13 cellular contexts compared by ENCODE assay signal in the genomic region with DNA sequence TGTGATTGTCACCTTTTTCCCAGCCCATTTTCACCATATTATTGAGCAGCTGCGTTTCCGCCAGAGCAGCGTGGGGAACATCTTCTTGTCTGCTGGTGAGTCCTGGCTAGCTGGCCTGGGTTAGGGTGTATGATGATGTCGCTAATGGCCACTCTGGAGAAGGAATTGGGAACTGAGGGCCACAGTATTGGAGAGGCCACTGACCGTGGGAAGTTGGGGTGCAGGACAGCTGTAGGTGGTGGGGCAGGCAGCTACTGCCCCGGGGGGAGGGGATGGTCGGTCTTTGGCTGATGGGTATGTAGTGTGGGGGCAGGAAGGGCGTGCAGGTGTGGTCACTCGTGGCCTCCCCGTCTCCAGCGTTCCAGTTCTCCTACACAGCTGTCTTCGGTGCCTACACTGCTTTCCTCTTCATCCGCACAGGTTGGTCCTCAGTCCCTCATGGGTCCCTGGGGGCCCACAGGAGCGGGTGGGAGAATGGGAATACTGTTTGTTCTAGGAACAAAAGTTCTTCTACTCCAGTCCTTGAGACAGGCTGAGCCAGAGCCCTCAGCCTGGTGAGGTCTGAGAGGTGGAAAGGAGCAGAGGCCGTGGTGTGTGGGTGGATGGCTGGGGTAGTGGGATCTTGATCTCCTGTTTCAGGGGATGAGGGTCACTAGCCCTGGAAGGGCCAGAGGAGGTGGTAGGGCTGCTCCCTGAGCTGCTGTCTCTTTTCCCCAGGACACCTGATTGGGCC. TPM values are rescaled to one million over a fixed set of nuclear protein-coding genes. Genes with fewer than 3 reads are reported as not detected.
DNase-seq lines count a peak whose midpoint lies in the region; ATAC-seq, FAIRE-seq and TF ChIP-seq lines count a peak whose summit lies in the region.
"Had no signal": no experiment of that assay in that cellular context is flagged by ENCODE, and none has a peak within 500 bp of the region (broad histone marks: within the 10 kb centered on the region; RNA-seq: fewer than 3 reads in every experiment).

No MANE protein-coding gene starts in this region.

- H3K4me3 Mint-ChIP-seq in activated CD8-positive, alpha-beta memory T cell treated with anti-CD3 and anti-CD28 coated beads, Interleukin-2, amount 10 ng/mL, durations not matched to agents 7 days and 5 days = no peak overlapping the region
- H3K4me3 Mint-ChIP-seq in activated CD4-positive, alpha-beta memory T cell treated with anti-CD3 and anti-CD28 coated beads, Interleukin-2, amount 10 ng/mL, durations not matched to agents 7 days and 5 days = peak overlapping the region; percentile 93

- 85 to 94% (median 86%) methylated on average over 15 of the region's 15 CpGs for WGBS in stomach, 5 donors

- H3K27ac ChIP-seq in kidney (ENCODE audit: low read depth in 2 of 2, low read length in 2 of 2) = no peak overlapping the region
- no peak overlapping the region for H3K27ac ChIP-seq in stomach
- H3K27ac ChIP-seq: hepatocyte had no signal

- TF ChIP-seq CTCF in kidney (IDR thresholded peaks at IDR 0.05; ENCODE audit: borderline replicate concordance, extremely low read depth, insufficient read depth) (no peak), stomach (IDR thresholded peaks at IDR 0.05) (no peak)

- peaks cover 35% of the 10 kb centered on the region for H3K4me1 Mint-ChIP-seq in activated CD8-positive, alpha-beta memory T cell treated with anti-CD3 and anti-CD28 coated beads, Interleukin-2, amount 10 ng/mL, durations not matched to agents 7 days and 5 days
- peaks cover 44% of the 10 kb centered on the region for H3K4me1 Mint-ChIP-seq in activated CD4-positive, alpha-beta memory T cell treated with anti-CD3 and anti-CD28 coated beads, Interleukin-2, amount 10 ng/mL, durations not matched to agents 7 days and 5 days

- H3K36me3 ChIP-seq in kidney (ENCODE audit: control insufficient read depth in 1 of 2, insufficient read depth in 2 of 2, low read length in 2 of 2) = peaks cover 2 to 5% of the 10 kb centered on the region in 2 donors
- peaks cover 21 to 53% (median 50%) of the 10 kb centered on the region in 4 donors for H3K36me3 ChIP-seq in stomach

- no peak for ATAC-seq in activated CD8-positive, alpha-beta memory T cell treated with anti-CD3 and anti-CD28 coated beads, Interleukin-2, amount 10 ng/mL, durations not matched to agents 7 days and 5 days
- no peak for ATAC-seq in activated CD4-positive, CD25-positive, alpha-beta regulatory T cell treated with anti-CD3 and anti-CD28 coated beads, Interleukin-2, amount 50 U/mL, for 24 hours
- no peak for ATAC-seq in GM19455 (IDR thresholded peaks at IDR 0.05; ENCODE audit: unreplicated experiment)

- H3K27me3 Mint-ChIP-seq in activated CD8-positive, alpha-beta memory T cell treated with anti-CD3 and anti-CD28 coated beads, Interleukin-2, amount 10 ng/mL, durations not matched to agents 7 days and 5 days = no peaks in the 10 kb centered on the region
- no peaks in the 10 kb centered on the region for H3K27me3 Mint-ChIP-seq in activated CD4-positive, alpha-beta memory T cell treated with anti-CD3 and anti-CD28 coated beads, Interleukin-2, amount 10 ng/mL, durations not matched to agents 7 days and 5 days

- H3K4me3 ChIP-seq in kidney (ENCODE audit: low read length in 2 of 2) = no peak overlapping the region
- no peak overlapping the region for H3K4me3 ChIP-seq in stomach
- H3K4me3 ChIP-seq: hepatocyte had no signal

- H3K9ac ChIP-seq in kidney (ENCODE audit: low read length in 2 of 2) = no peak overlapping the region

- FAIRE-seq in kidney (lab: Jason Lieb, UNC) = no peak

- peaks cover 0 to 14% of the 10 kb centered on the region in 2 donors for H3K4me1 ChIP-seq in kidney (ENCODE audit: control insufficient read depth in 1 of 2, insufficient read depth in 1 of 2, low read depth in 1 of 2, low read length in 2 of 2)
- peaks cover 26 to 43% (median 39%) of the 10 kb centered on the region in 4 donors for H3K4me1 ChIP-seq in stomach

- H3K9me3 ChIP-seq in kidney (ENCODE audit: control insufficient read depth in 1 of 2, low read length in 2 of 2) = no peaks in the 10 kb centered on the region
- H3K9me3 ChIP-seq in stomach = no peaks in the 10 kb centered on the region

- no peaks in the 10 kb centered on the region for H3K27me3 ChIP-seq in stomach
- H3K27me3 ChIP-seq: hepatocyte had no signal

- peaks cover 13% of the 10 kb centered on the region for H3K36me3 Mint-ChIP-seq in activated CD8-positive, alpha-beta memory T cell treated with anti-CD3 and anti-CD28 coated beads, Interleukin-2, amount 10 ng/mL, durations not matched to agents 7 days and 5 days
- peaks cover 24% of the 10 kb centered on the region for H3K36me3 Mint-ChIP-seq in activated CD4-positive, alpha-beta memory T cell treated with anti-CD3 and anti-CD28 coated beads, Interleukin-2, amount 10 ng/mL, durations not matched to agents 7 days and 5 days (ENCODE audit: low read depth)

- intact Hi-C loops in kidney (cut with DNase I) = no loop called here
- intact Hi-C loops in stomach (cut with DNase I; ENCODE audit: low total_unique reads) = no loop called here

- no peak for TF ChIP-seq EP300 in stomach (IDR thresholded peaks at IDR 0.05)

- peak; percentile 39 for DNase-seq in activated CD8-positive, alpha-beta memory T cell treated with anti-CD3 and anti-CD28 coated beads, Interleukin-2, amount 10 ng/mL, durations not matched to agents 7 days and 5 days
- no peak for DNase-seq in activated CD8-positive, alpha-beta memory T cell treated with anti-CD3 and anti-CD28 coated beads for 24 hours
- DNase-seq in activated CD4-positive, alpha-beta memory T cell treated with anti-CD3 and anti-CD28 coated beads, Interleukin-2, amount 10 ng/mL, durations not matched to agents 7 days and 5 days = no peak
- DNase-seq in kidney (peak; percentile 54), stomach (peak; percentile 17), ureter (ENCODE audit: low spot score) (no peak)
- DNase-seq: activated CD4-positive, CD25-positive, alpha-beta regulatory T cell treated with anti-CD3 and anti-CD28 coated beads, Interleukin-2, amount 50 U/mL, for 72 hours; NCI-H1105; NCI-H526; SHP77 had no signal

- H3K9me3 Mint-ChIP-seq in activated CD8-positive, alpha-beta memory T cell treated with anti-CD3 and anti-CD28 coated beads, Interleukin-2, amount 10 ng/mL, durations not matched to agents 7 days and 5 days (ENCODE audit: low read depth) = no peaks in the 10 kb centered on the region
- no peaks in the 10 kb centered on the region for H3K9me3 Mint-ChIP-seq in activated CD4-positive, alpha-beta memory T cell treated with anti-CD3 and anti-CD28 coated beads, Interleukin-2, amount 10 ng/mL, durations not matched to agents 7 days and 5 days

- CTCF ChIA-PET in activated CD8-positive, alpha-beta memory T cell treated with anti-CD3 and anti-CD28 coated beads, Interleukin-2, amount 10 ng/mL, durations not matched to agents 7 days and 5 days (lab: Charles Lee) = interaction anchor here (0.6 to 4.2 kb wide), 3 partner anchors 10 to 93 kb away, joined by 4 to 19 read pairs (median 9); no protein-coding TSS in a partner anchor
- CTCF ChIA-PET in activated CD4-positive, alpha-beta memory T cell treated with anti-CD3 and anti-CD28 coated beads, Interleukin-2, amount 10 ng/mL, durations not matched to agents 7 days and 5 days (lab: Charles Lee) = interaction anchor here (4.3 kb wide), 1 partner anchor 10 kb away, joined by 21 read pairs; no protein-coding TSS in a partner anchor

- H3K27ac Mint-ChIP-seq in activated CD8-positive, alpha-beta memory T cell treated with anti-CD3 and anti-CD28 coated beads, Interleukin-2, amount 10 ng/mL, durations not matched to agents 7 days and 5 days = no peak overlapping the region
- H3K27ac Mint-ChIP-seq in activated CD4-positive, alpha-beta memory T cell treated with anti-CD3 and anti-CD28 coated beads, Interleukin-2, amount 10 ng/mL, durations not matched to agents 7 days and 5 days = peak overlapping the region; percentile 21

- POLR2A ChIA-PET in activated CD4-positive, alpha-beta memory T cell treated with anti-CD3 and anti-CD28 coated beads, Interleukin-2, amount 10 ng/mL, durations not matched to agents 7 days and 5 days (lab: Charles Lee) = interaction anchor here (1.1 to 6.7 kb wide), 3 partner anchors 8 to 229 kb away, joined by 3 to 177 read pairs (median 5); a partner anchor contains a TSS

- TF ChIP-seq POLR2A in stomach (IDR thresholded peaks at IDR 0.05) = no peak

RNA-seq across cellular contexts. Expression of a gene that starts 2.1 kb away (rescaled TPM):
- 10 to 100 TPM; 24.1 to 25.7 TPM for total RNA-seq in activated CD8-positive, alpha-beta memory T cell treated with anti-CD3 and anti-CD28 coated beads, Interleukin-2, amount 10 ng/mL, durations not matched to agents 7 days and 5 days
- 10 to 100 TPM; 21.2 to 22.0 TPM for total RNA-seq in activated CD4-positive, alpha-beta memory T cell treated with anti-CD3 and anti-CD28 coated beads, Interleukin-2, amount 10 ng/mL, durations not matched to agents 7 days and 5 days
- total RNA-seq in kidney (22.3 TPM), stomach (100 to 1,000 TPM in 1 of 5 donors, 10 to 100 TPM in 2, 1 to 10 TPM in 1, under 1 TPM in 1; 0.58 to 124 (median 19.4) TPM), ureter (17.6 TPM)
- polyA plus RNA-seq in kidney (ENCODE audit: insufficient read depth, low read depth, low replicate concordance) (13.8 TPM), stomach (10 to 100 TPM in 2 of 3 donors, 1 to 10 TPM in 1; 9.7 to 22.5 (median 10.1) TPM)

RNA-seq across cellular contexts. Expression of a gene that starts 11.6 kb away (rescaled TPM):
- total RNA-seq in activated CD8-positive, alpha-beta memory T cell treated with anti-CD3 and anti-CD28 coated beads, Interleukin-2, amount 10 ng/mL, durations not matched to agents 7 days and 5 days = 10 to 100 TPM; 29.0 to 29.8 TPM
- total RNA-seq in activated CD4-positive, alpha-beta memory T cell treated with anti-CD3 and anti-CD28 coated beads, Interleukin-2, amount 10 ng/mL, durations not matched to agents 7 days and 5 days = 10 to 100 TPM; 23.2 to 28.3 TPM
- total RNA-seq in kidney (22.3 TPM), stomach (10 to 100 TPM in 4 of 5 donors, 1 to 10 TPM in 1; 7.3 to 37.9 (median 19.2) TPM), ureter (18.3 TPM)
- polyA plus RNA-seq in kidney (ENCODE audit: insufficient read depth, low read depth, low replicate concordance) (6.8 TPM), stomach (10 to 100 TPM in 1 of 3 donors, 1 to 10 TPM in 2; 2.1 to 12.7 (median 7.9) TPM)

Comparison
In these comparisons a context has a peak if more than half of its experiments do, and no peak if none do; other contexts are left out.
1. DNase-seq: peak in activated CD8-positive, alpha-beta memory T cell treated with anti-CD3 and anti-CD28 coated beads, Interleukin-2, amount 10 ng/mL, durations not matched to agents 7 days and 5 days (single experiment), kidney (single experiment) and stomach (single experiment); none in activated CD8-positive, alpha-beta memory T cell treated with anti-CD3 and anti-CD28 coated beads for 24 hours (single experiment), activated CD4-positive, alpha-beta memory T cell treated with anti-CD3 and anti-CD28 coated beads, Interleukin-2, amount 10 ng/mL, durations not matched to agents 7 days and 5 days (single experiment) and ureter (single experiment).